10 cellular contexts compared by ENCODE assay signal in the genomic region with DNA sequence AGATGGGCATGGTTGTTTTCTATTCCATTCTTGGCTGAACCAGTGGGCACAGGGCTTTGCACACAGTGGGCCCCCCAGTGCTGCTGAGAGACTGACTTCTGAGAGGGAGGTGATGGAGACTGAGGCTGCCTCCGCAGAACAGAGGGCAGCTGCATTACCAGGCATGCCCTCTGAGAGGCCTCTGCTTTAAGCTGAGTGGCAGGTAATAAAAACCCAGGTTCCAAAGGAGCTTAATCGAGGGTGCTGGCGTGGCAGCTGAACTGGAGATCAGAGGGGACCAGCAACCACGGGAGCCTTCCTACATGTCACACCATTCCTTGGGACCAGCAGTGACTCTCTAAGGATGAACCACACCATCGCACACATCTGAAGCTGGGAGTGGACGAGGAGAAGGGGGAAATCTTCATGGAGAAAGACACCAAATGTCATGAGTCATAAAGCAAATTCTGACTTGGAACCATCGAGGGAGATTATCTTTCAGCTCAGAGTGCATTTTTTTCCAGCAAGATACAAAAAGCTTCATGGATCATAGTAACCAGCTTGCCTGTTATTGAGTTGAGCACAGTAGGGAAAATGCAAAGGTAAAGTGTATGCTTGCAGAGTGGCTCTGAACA. TPM values are rescaled to one million over a fixed set of nuclear protein-coding genes. Genes with fewer than 3 reads are reported as not detected.
DNase-seq lines count a peak whose midpoint lies in the region; ATAC-seq, FAIRE-seq and TF ChIP-seq lines count a peak whose summit lies in the region.
"Had no signal": no experiment of that assay in that cellular context is flagged by ENCODE, and none has a peak within 500 bp of the region (broad histone marks: within the 10 kb centered on the region; RNA-seq: fewer than 3 reads in every experiment).

No MANE protein-coding gene starts in this region.

- DNase-seq in AG04450 (ENCODE audit: low read depth, low spot score) (no peak), bronchial epithelial cell (ENCODE audit: low read depth) (no peak), HepG2 (ENCODE audit: low spot score) (no peak), Ammon's horn (ENCODE audit: low spot score) (no peak), COLO668 (lab: John Stamatoyannopoulos, UW; ENCODE audit: unreplicated experiment) (no peak)
- DNase-seq in activated naive CD4-positive, alpha-beta T cell treated with Interleukin-2 at 50 U/mL for 16 hours: no peak
- DNase-seq: activated CD4-positive, CD25-positive, alpha-beta regulatory T cell treated with anti-CD3 and anti-CD28 coated beads, Interleukin-2, amount 50 U/mL, for 72 hours; Calu3 had no signal

- H3K4me3 ChIP-seq in AG04450 (ENCODE audit: low read depth, low read length) (no peak overlapping the region), bronchial epithelial cell (ENCODE audit: low read depth, low read length) (no peak overlapping the region), HepG2 (replicated peaks in 1 of 3; ENCODE audit: insufficient read depth in 1 of 3, low read depth in 2 of 3, low read length in 3 of 3) (no peak overlapping the region)

- peaks cover 45% of the 10 kb centered on the region for H3K4me1 ChIP-seq in HepG2 (ENCODE audit: insufficient read depth, low read length)

- ATAC-seq in HepG2 (peak; percentile 76), HG02973 (IDR thresholded peaks at IDR 0.05; ENCODE audit: unreplicated experiment) (no peak)

- H3K4me3 Mint-ChIP-seq in IgD-negative memory B cell: no peak overlapping the region

- H3K9me3 ChIP-seq in AG04450 (ENCODE audit: control insufficient read depth, insufficient read depth, low read length) (no peaks in the 10 kb centered on the region), HepG2 (ENCODE audit: low read length) (no peaks in the 10 kb centered on the region)

- H3K36me3 ChIP-seq in bronchial epithelial cell (ENCODE audit: control insufficient read depth, insufficient read depth, low read length) (peaks cover 3% of the 10 kb centered on the region), HepG2 (replicated peaks in 1 of 2; ENCODE audit: control insufficient read depth in 1 of 2, insufficient read depth in 2 of 2, low read length in 2 of 2) (peaks cover 4 to 38% of the 10 kb centered on the region in 2 experiments)

- peaks cover 2% of the 10 kb centered on the region for H3K27me3 Mint-ChIP-seq in IgD-negative memory B cell

- in situ Hi-C loops in HepG2 (cut with HindIII; ENCODE audit: extremely low pct_ligation_motif_present, low pct_unique_long_range_greater_than_20kb): no loop called here

- peak overlapping the region in 2 of 3 donors; percentile 61 to 76 for H3K27ac Mint-ChIP-seq in IgD-negative memory B cell

- H3K27ac ChIP-seq in AG04450 (ENCODE audit: low read depth, low read length): no peak overlapping the region
- H3K27ac ChIP-seq in HepG2 (ENCODE audit: extremely low read length, insufficient read depth, low read length): no peak overlapping the region

- FAIRE-seq in bronchial epithelial cell (lab: Jason Lieb, UNC) (no peak), HepG2 (lab: Jason Lieb, UNC) (no peak)

- POLR2A ChIA-PET in AG04450 (lab: Yijun Ruan, JAX): interaction anchor here (0.7 kb wide), 1 partner anchor 206 kb away, joined by 4 read pairs; no protein-coding TSS in a partner anchor
- POLR2A ChIA-PET in HepG2 (lab: Yijun Ruan, JAX): interaction anchor here (0.8 kb wide), 1 partner anchor 12 kb away, joined by 3 read pairs; no protein-coding TSS in a partner anchor

- H3K9me3 Mint-ChIP-seq in IgD-negative memory B cell: no peaks in the 10 kb centered on the region

- H3K36me3 Mint-ChIP-seq in IgD-negative memory B cell: peaks cover 11% of the 10 kb centered on the region

- WGBS in HepG2 (ENCODE audit: low lambda C conversion rate): 79% methylated on average over 7 of the region's 7 CpGs

- H3K27me3 ChIP-seq in AG04450 (ENCODE audit: control insufficient read depth, insufficient read depth, low read length): no peaks in the 10 kb centered on the region
- H3K27me3 ChIP-seq in bronchial epithelial cell (ENCODE audit: control insufficient read depth, insufficient read depth, low read length): no peaks in the 10 kb centered on the region
- no peaks in the 10 kb centered on the region for H3K27me3 ChIP-seq in HepG2 (ENCODE audit: control insufficient read depth in 1 of 2, insufficient read depth in 2 of 2, low read length in 2 of 2)

- H3K4me2 ChIP-seq in HepG2 (ENCODE audit: low read depth, low read length): no peak overlapping the region

- no peak for TF ChIP-seq POLR2A in HepG2 (IDR thresholded peaks at IDR 0.05; ENCODE audit: insufficient read depth in 1 of 2, low read depth in 2 of 2, low read length in 2 of 2)

- H4K20me1 ChIP-seq in HepG2 (ENCODE audit: insufficient read depth, low read length): peaks cover 55% of the 10 kb centered on the region

- TF ChIP-seq EP300 in HepG2 (IDR thresholded peaks at IDR 0.05; ENCODE audit: low read depth in 2 of 2, low read length in 2 of 2) (no peak), HepG2 (CRISPR knock-in tag; IDR thresholded peaks at IDR 0.05; ENCODE audit: borderline replicate concordance) (no peak)

- CTCF ChIA-PET in AG04450 (lab: Charles Lee) (no interaction called here), HepG2 (lab: Yijun Ruan, JAX; ENCODE audit: low intra/inter-chr PET ratio, low total read pairs) (no interaction called here)

- H3K9ac ChIP-seq in HepG2 (ENCODE audit: insufficient read depth, low read depth, low read length): no peak overlapping the region

- BruUV-seq in HepG2 (replicated peaks; lab: Mats Ljungman, UMichigan): no TSS peak

- peaks cover 97% of the 10 kb centered on the region for H3K79me2 ChIP-seq in HepG2 (ENCODE audit: insufficient read depth, low read length)

- no peak for TF ChIP-seq RAD21 in HepG2 (CRISPR knock-in tag; IDR thresholded peaks at IDR 0.05)

- H3K4me1 Mint-ChIP-seq in IgD-negative memory B cell: peaks cover 45 to 51% (median 50%) of the 10 kb centered on the region in 3 donors

- TF ChIP-seq CTCF in AG04450 (IDR thresholded peaks at IDR 0.05; ENCODE audit: low read depth, low read length): peak; percentile 32; the same call in 1 of the 2 replicates
- peak; percentile 10 for TF ChIP-seq CTCF in bronchial epithelial cell (IDR thresholded peaks at IDR 0.05; ENCODE audit: insufficient read depth, low read length, severe bottlenecking)
- TF ChIP-seq CTCF in HepG2 (CRISPR knock-in tag; IDR thresholded peaks at IDR 0.05): no peak

- intact Hi-C loops in HepG2 (cut with micrococcal nuclease; ENCODE audit: unreplicated experiment): no loop called here

- H2AFZ ChIP-seq in HepG2 (ENCODE audit: low read length): no peak overlapping the region

TF ChIP-seq in HepG2, 621 proteins besides CTCF, POLR2A, EP300 and RAD21:
- no peak for TF ChIP-seq MIER2 (CRISPR knock-in tag; IDR thresholded peaks at IDR 0.05)

RNA-seq across cellular contexts. Expression of a gene that starts 24.6 kb away (rescaled TPM):
- polyA plus RNA-seq in AG04450 (2011; rRNA removed) (61.4 and 74.6 TPM in 2 replicates), IgD-negative memory B cell (5.5 TPM), HepG2 (2011; rRNA removed) (17.0 and 20.2 TPM in 2 replicates)
- 130 and 163 TPM in 2 replicates for polyA minus RNA-seq in AG04450 (2011; rRNA and poly(A)+ RNA removed)
- total RNA-seq in bronchial epithelial cell (5.8 and 8.4 TPM in 2 replicates), HepG2 (2016; rRNA removed; fragmentation: Illumina TruSeq; extraction: Trizol) (14.4 and 25.9 TPM in 2 replicates)
- 38.1 and 38.4 TPM in 2 replicates for total RNA-seq in HepG2 (2016; cell fraction: cytosol; rRNA removed; fragmentation: Illumina TruSeq; extraction: Trizol; ENCODE audit: low read depth)
- 13.8 and 20.2 TPM in 2 replicates for total RNA-seq in HepG2 (2016; cell fraction: insoluble cytoplasmic fraction; rRNA removed; fragmentation: Illumina TruSeq; extraction: Trizol)
- 26.7 and 27.9 TPM in 2 replicates for total RNA-seq in HepG2 (2016; cell fraction: membrane; rRNA removed; fragmentation: Illumina TruSeq; extraction: Trizol)
- 19.7 and 24.5 TPM in 2 replicates for total RNA-seq in HepG2 (2016; cell fraction: nucleus; rRNA removed; fragmentation: Illumina TruSeq; extraction: Trizol)
- polyA plus RNA-seq in HepG2 (2011; cell fraction: cytosol; rRNA removed): 11.5 and 11.7 TPM in 2 replicates
- polyA plus RNA-seq in HepG2 (2011; cell fraction: nucleus; rRNA removed): 34.6 and 39.9 TPM in 2 replicates
- polyA plus RNA-seq in HepG2 (2012): 18.0 and 18.2 TPM in 2 replicates
- polyA plus RNA-seq in HepG2 (2016; cell fraction: cytosol; fragmentation: Illumina TruSeq; extraction: Trizol; ENCODE audit: low read depth): 2.4 and 2.9 TPM in 2 replicates
- polyA plus RNA-seq in HepG2 (2016; cell fraction: insoluble cytoplasmic fraction; fragmentation: Illumina TruSeq; extraction: Trizol; ENCODE audit: low read depth): 15.0 and 20.1 TPM in 2 replicates
- 5.5 and 6.5 TPM in 2 replicates for polyA plus RNA-seq in HepG2 (2016; cell fraction: membrane; fragmentation: Illumina TruSeq; extraction: Trizol; ENCODE audit: low read depth)
- polyA plus RNA-seq in HepG2 (2016; cell fraction: nucleus; fragmentation: Illumina TruSeq; extraction: Trizol; ENCODE audit: insufficient read depth, low read depth): 17.7 and 18.3 TPM in 2 replicates
- polyA minus RNA-seq in HepG2 (2011; rRNA and poly(A)+ RNA removed; ENCODE audit: low replicate concordance): 10.5 and 48.8 TPM in 2 replicates
- polyA minus RNA-seq in HepG2 (2011; cell fraction: cytosol; rRNA and poly(A)+ RNA removed): 29.2 and 34.4 TPM in 2 replicates
- polyA minus RNA-seq in HepG2 (2011; cell fraction: nucleus; rRNA and poly(A)+ RNA removed): 29.6 and 32.6 TPM in 2 replicates
